Comparison of ENCODE assay signal across 11 cellular contexts in the genomic region with DNA sequence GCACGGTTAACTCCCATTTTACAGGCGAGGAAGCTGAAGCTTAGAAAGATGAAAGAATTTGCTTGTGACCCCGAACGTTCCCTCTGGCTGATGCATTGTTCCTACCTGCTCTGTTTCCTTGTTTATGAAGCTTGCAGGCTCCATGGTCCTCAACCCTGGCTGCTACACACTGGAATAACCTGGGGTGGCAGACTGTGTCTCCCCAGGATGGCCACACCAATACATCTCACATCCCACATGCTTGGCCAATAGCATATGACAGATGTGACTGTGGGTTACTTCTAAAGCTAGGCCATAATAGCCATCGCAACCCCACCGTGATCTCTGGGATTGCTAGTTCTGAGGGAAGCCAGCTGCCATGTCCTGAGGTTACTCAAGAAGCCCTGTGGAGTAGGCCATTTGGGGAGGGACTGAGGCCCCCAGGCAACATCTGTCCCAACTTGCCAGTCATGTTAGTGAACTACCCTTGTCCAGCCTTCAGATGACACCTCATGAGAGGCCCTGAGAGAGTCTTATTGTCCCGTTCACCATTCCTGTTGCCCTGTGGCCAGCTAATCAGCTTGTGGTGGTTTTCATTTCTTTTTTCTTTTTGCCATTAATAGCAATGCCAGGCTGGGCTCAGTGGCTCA. TPM values are rescaled to one million over a fixed set of nuclear protein-coding genes. Genes with fewer than 3 reads are reported as not detected.
"Had no signal": no experiment of that assay in that cellular context is flagged by ENCODE, and none has a peak within 500 bp of the region (broad histone marks: within the 10 kb centered on the region; RNA-seq: fewer than 3 reads in every experiment).

No MANE protein-coding gene starts in this region.

- H3K4me3 ChIP-seq: pancreas had no signal

- H3K27ac ChIP-seq: pancreas had no signal

- DNase-seq: activated naive CD8-positive, alpha-beta T cell treated with anti-CD3 and anti-CD28 coated beads, Interleukin-2, amount 10 ng/mL, durations not matched to agents 7 days and 5 days; activated T-cell treated with anti-CD3 and anti-CD28 coated beads, Interleukin-2, amount 50 U/mL, for 48 hours; anterior cingulate cortex; foreskin melanocyte; left ventricle myocardium superior; pancreas; stimulated activated CD4-positive, alpha-beta T cell treated with anti-CD3 and anti-CD28 coated beads, Interleukin-1b, Interleukin-23, amount 100 ng/mL, for 48 hours; stimulated activated naive B cell treated with anti-CD40 and anti-IgM and Interleukin-4, amounts not matched to agents 10 μg/mL and 1 μg/mL and 100 μg/mL, for 72 hours had no signal

- H3K36me3 ChIP-seq: pancreas had no signal

- ATAC-seq: activated CD4-positive, CD25-positive, alpha-beta regulatory T cell treated with anti-CD3 and anti-CD28 coated beads, Interleukin-2, amount 50 U/mL, for 24 hours; pancreas had no signal

- H3K4me1 ChIP-seq: pancreas had no signal

- H3K9me3 ChIP-seq: pancreas had no signal

- H3K27me3 ChIP-seq: pancreas had no signal

RNA-seq across cellular contexts. Expression of gene SLC52A3, which starts 58.5 kb away (rescaled TPM):
- total RNA-seq: activated naive CD8-positive, alpha-beta T cell treated with anti-CD3 and anti-CD28 coated beads, Interleukin-2, amount 10 ng/mL, durations not matched to agents 7 days and 5 days; myocyte; neural crest cell had no signal
